ENCODE assay signal across 1 cellular context in genomic region chr12:6716874-6717437, GRCh38.
TF ChIP-seq lines count a peak whose summit lies in the region.

No MANE protein-coding gene starts in this region.

TF ChIP-seq in K562, 482 proteins besides CTCF, POLR2A, EP300 and RAD21:
- TF ChIP-seq ZNF263 (CRISPR knock-in tag; IDR thresholded peaks at IDR 0.05; ENCODE audit: borderline replicate concordance) (no peak), SUPT5H (IDR thresholded peaks at IDR 0.05) (peak; percentile 77), RBFOX2 (IDR thresholded peaks at IDR 0.05; ENCODE audit: low read depth, low read length) (peak; percentile 40; the same call in 1 of the 2 replicates), AFF4 (CRISPR knock-in tag; IDR thresholded peaks at IDR 0.05) (no peak), MED1 (CRISPR knock-in tag; IDR thresholded peaks at IDR 0.05; ENCODE audit: borderline replicate concordance) (no peak), POLR2H (tag; IDR thresholded peaks at IDR 0.05; ENCODE audit: low read depth) (0 out of 2 replicates have a peak, but pooled peaks have one; percentile 39), TFE3 (CRISPR knock-in tag; IDR thresholded peaks at IDR 0.05) (no peak), PATZ1 (CRISPR knock-in tag; IDR thresholded peaks at IDR 0.05; ENCODE audit: borderline replicate concordance) (no peak), TBP (optimal IDR thresholded peaks at IDR 0.05; ENCODE audit: low read depth, low read length) (peak; percentile 56), STAT5B (CRISPR knock-in tag; IDR thresholded peaks at IDR 0.05) (no peak), POLR2G (IDR thresholded peaks at IDR 0.05; ENCODE audit: low read depth, low read length) (peak; percentile 16; the same call in 1 of the 2 replicates), TRIM25 (IDR thresholded peaks at IDR 0.05; ENCODE audit: borderline replicate concordance) (no peak), MTA2 (IDR thresholded peaks at IDR 0.05; ENCODE audit: low read depth) (no peak), POLR2B (IDR thresholded peaks at IDR 0.05; ENCODE audit: low read depth, partially characterized antibody) (peak; percentile 55)
TF ChIP-seq in K562: peak in this region for 6.
